20 cellular contexts compared by ENCODE assay signal in the genomic region with DNA sequence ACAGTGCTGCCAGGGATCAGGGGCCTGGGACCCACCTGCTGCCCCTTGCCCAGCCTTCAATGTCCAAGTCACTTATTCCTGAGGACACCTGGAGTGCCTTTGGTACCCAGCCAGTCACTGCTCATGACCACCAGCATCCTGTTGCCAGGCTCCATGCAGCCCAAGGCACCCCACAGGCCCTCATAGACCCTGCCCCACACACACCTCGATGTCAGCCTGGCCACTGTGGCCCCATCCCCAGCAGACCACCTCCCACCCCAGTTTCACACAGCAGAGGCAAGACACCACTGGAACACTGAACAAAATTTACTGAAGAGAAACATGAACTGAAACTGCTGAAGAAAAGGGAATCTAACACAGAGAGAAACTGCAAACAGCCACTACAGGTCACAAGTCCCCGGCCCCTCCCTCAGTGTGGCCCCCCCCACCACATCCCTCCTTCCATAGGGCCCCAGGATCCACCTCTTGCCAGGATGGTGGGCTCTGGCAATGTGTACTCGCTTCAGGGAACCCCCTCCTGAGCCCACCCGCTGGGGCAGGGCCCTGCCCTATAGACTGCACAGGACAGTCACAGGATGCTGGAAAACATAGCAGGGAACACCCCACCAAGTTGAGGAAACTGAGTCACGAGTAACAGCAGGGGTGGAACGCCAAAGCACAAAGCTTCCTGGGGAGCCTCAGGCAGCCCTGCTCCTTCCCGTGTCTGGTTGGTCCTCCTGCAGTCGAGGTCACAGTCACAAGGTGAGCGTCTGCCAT. TPM values are rescaled to one million over a fixed set of nuclear protein-coding genes. Genes with fewer than 3 reads are reported as not detected.
DNase-seq lines count a peak whose midpoint lies in the region; ATAC-seq, FAIRE-seq and TF ChIP-seq lines count a peak whose summit lies in the region.
"Had no signal": no experiment of that assay in that cellular context is flagged by ENCODE, and none has a peak within 500 bp of the region (broad histone marks: within the 10 kb centered on the region; RNA-seq: fewer than 3 reads in every experiment).

No MANE protein-coding gene starts in this region.

- H3K9me3 ChIP-seq in BLaER1 treated with 17β-estradiol and CSF1 and Interleukin-3, amounts not matched to agents 10 nM and 100 nM (replicated peaks in 1 of 11), result peaks cover 0 to 7% (median 0%) of the 10 kb centered on the region in 11 experiments; a peak in 4 of 22 replicates
- H3K9me3 ChIP-seq in GM12878 (replicated peaks; ENCODE audit: control insufficient read depth, insufficient read depth, low read length), result no peaks in the 10 kb centered on the region; the same call in 2 of the 3 replicates
- H3K9me3 ChIP-seq: adrenal gland, colonic mucosa, esophagus muscularis mucosa, right atrium auricular region had no signal

- peak overlapping the region; percentile 60; the same call in 1 of the 2 replicates for H2AFZ ChIP-seq in GM12878 (ENCODE audit: control insufficient read depth, low read depth, low read length)

- no peak for TF ChIP-seq CTCF in GM12865 (IDR thresholded peaks at IDR 0.05; ENCODE audit: insufficient read depth, low read depth, low read length, missing control alignments)
- no peak for TF ChIP-seq CTCF in GM12878 (IDR thresholded peaks at IDR 0.05 in 2 of 3, conservative IDR thresholded peaks at IDR 0.05 in 1 of 3; ENCODE audit: control insufficient read depth in 2 of 3, extremely low read depth in 1 of 3, insufficient read depth in 1 of 3, low read depth in 3 of 3, low read length in 3 of 3)

- no TSS peak for BruUV-seq in GM12878 (replicated peaks; lab: Mats Ljungman, UMichigan)

- intact Hi-C loops in GM12878 (cut with micrococcal nuclease; ENCODE audit: unreplicated experiment), result no loop called here

- ATAC-seq in HG03175 (IDR thresholded peaks at IDR 0.05; ENCODE audit: unreplicated experiment) (peak; percentile 73), GM12878 (peak; percentile 55)
- ATAC-seq: left lobe of liver; stimulated activated naive CD8-positive, alpha-beta T cell treated with anti-CD3 and anti-CD28 coated beads, Interleukin-15, amount 100 ng/mL, for 72 hours had no signal

- TF ChIP-seq POLR2A in GM12878 (IDR thresholded peaks at IDR 0.05; ENCODE audit: low read depth, low read length), result 0 out of 2 replicates have a peak, but pooled peaks have one; percentile 14

- peak overlapping the region in 3 of 11 experiments; percentile 18 to 26 (median 19); a peak in 5 of 22 replicates for H3K9ac ChIP-seq in BLaER1 treated with 17β-estradiol and CSF1 and Interleukin-3, amounts not matched to agents 10 nM and 100 nM
- no peak overlapping the region for H3K9ac ChIP-seq in GM12878 (ENCODE audit: control insufficient read depth, insufficient read depth, low read length)

- POLR2A ChIA-PET in GM12878 (lab: Charles Lee), result no interaction called here

- SMC1A ChIA-PET in GM12878 (lab: Charles Lee; ENCODE audit: uncharacterized antibody, unreplicated experiment), result no interaction called here

- H3K36me3 ChIP-seq in BLaER1 treated with 17β-estradiol and CSF1 and Interleukin-3, amounts not matched to agents 10 nM and 100 nM, result no peaks in the 10 kb centered on the region
- no peaks in the 10 kb centered on the region for H3K36me3 ChIP-seq in GM12878 (ENCODE audit: control insufficient read depth in 2 of 2, insufficient read depth in 2 of 2, low read length in 1 of 2)
- H3K36me3 ChIP-seq: adrenal gland, colonic mucosa, esophagus muscularis mucosa, right atrium auricular region had no signal

- CTCF ChIA-PET in GM12878 (lab: Yijun Ruan, JAX), result no interaction called here

- peaks cover 42 to 51% (median 49%) of the 10 kb centered on the region in 11 experiments for H3K27me3 ChIP-seq in BLaER1 treated with 17β-estradiol and CSF1 and Interleukin-3, amounts not matched to agents 10 nM and 100 nM
- H3K27me3 ChIP-seq in GM12878 (replicated peaks in 1 of 2; ENCODE audit: control insufficient read depth in 2 of 2, insufficient read depth in 2 of 2, low read length in 1 of 2), result no peaks in the 10 kb centered on the region
- H3K27me3 ChIP-seq: colonic mucosa, esophagus muscularis mucosa, right atrium auricular region had no signal

- no peak for TF ChIP-seq RAD21 in GM12878 (IDR thresholded peaks at IDR 0.05; ENCODE audit: insufficient read depth, low read depth, low read length)

- FAIRE-seq in GM12878 (lab: Jason Lieb, UNC), result no peak
- FAIRE-seq: G401.6 had no signal

- in situ Hi-C loops in GM12878 (cut with MboI), result no loop called here

- no peak overlapping the region; a peak in 1 of 20 replicates for H3K4me3 ChIP-seq in BLaER1 treated with 17β-estradiol and CSF1 and Interleukin-3, amounts not matched to agents 10 nM and 100 nM
- H3K4me3 ChIP-seq in GM12865 (ENCODE audit: low read depth, low read length) (no peak overlapping the region), GM12878 (no peak overlapping the region)
- H3K4me3 ChIP-seq: adrenal gland, colonic mucosa, esophagus muscularis mucosa, right atrium auricular region had no signal

- no peaks in the 10 kb centered on the region for H3K79me2 ChIP-seq in GM12878 (ENCODE audit: control insufficient read depth, insufficient read depth, low read length)

- peaks cover 0 to 45% (median 23%) of the 10 kb centered on the region in 10 experiments; a peak in 17 of 20 replicates for H3K4me1 ChIP-seq in BLaER1 treated with 17β-estradiol and CSF1 and Interleukin-3, amounts not matched to agents 10 nM and 100 nM
- H3K4me1 ChIP-seq in GM12878 (ENCODE audit: control insufficient read depth, insufficient read depth, low read length), result peaks cover 10% of the 10 kb centered on the region
- H3K4me1 ChIP-seq: adrenal gland, colonic mucosa, esophagus muscularis mucosa, right atrium auricular region had no signal

- 12% methylated on average over 9 of the region's 9 CpGs for WGBS in GM12878 (ENCODE audit: insufficient coverage, insufficient replicate concordance, low lambda C conversion rate, missing lambda C conversion rate)

- peaks cover 0 to 7% (median 0%) of the 10 kb centered on the region in 11 experiments; a peak in 3 of 22 replicates for H4K20me1 ChIP-seq in BLaER1 treated with 17β-estradiol and CSF1 and Interleukin-3, amounts not matched to agents 10 nM and 100 nM
- no peaks in the 10 kb centered on the region for H4K20me1 ChIP-seq in GM12878 (ENCODE audit: control insufficient read depth, insufficient read depth)

- TF ChIP-seq EP300 in GM12878 (IDR thresholded peaks at IDR 0.05; ENCODE audit: borderline replicate concordance in 1 of 2, control insufficient read depth in 1 of 2, low read depth in 2 of 2, low read length in 2 of 2), result no peak

- H3K27ac ChIP-seq in BLaER1 treated with 17β-estradiol and CSF1 and Interleukin-3, amounts not matched to agents 10 nM and 100 nM, result peak overlapping the region in 9 of 11 experiments; percentile 23 to 58 (median 50); a peak in 16 of 22 replicates
- no peak overlapping the region for H3K27ac ChIP-seq in GM12878 (ENCODE audit: control insufficient read depth, insufficient read depth)
- H3K27ac ChIP-seq: adrenal gland, colonic mucosa, esophagus muscularis mucosa, right atrium auricular region had no signal

- RAD21 ChIA-PET in GM12878 (lab: Charles Lee; ENCODE audit: unreplicated experiment), result no interaction called here

- peak; percentile 12 for DNase-seq in GM12865 (ENCODE audit: low read depth)
- no peak for DNase-seq in GM12878 (ENCODE audit: low read depth, low spot score)
- no peak for DNase-seq in GM19238 (ENCODE audit: insufficient read length, low spot score)
- DNase-seq in A172 (ENCODE audit: low spot score), result no peak
- DNase-seq in NCI-H774 (lab: John Stamatoyannopoulos, UW), result no peak
- DNase-seq in NCI-H1417 treated with DMSO at 0.1 percent for 48 hours (lab: John Stamatoyannopoulos, UW), result no peak
- DNase-seq: activated CD8-positive, alpha-beta memory T cell treated with anti-CD3 and anti-CD28 coated beads for 24 hours; adrenal gland; colonic mucosa; NCI-H1048; NCI-H345; RPMI8226; stimulated activated naive CD8-positive, alpha-beta T cell treated with anti-CD3 and anti-CD28 coated beads, Interleukin-15, amount 100 ng/mL, for 72 hours; T1000 had no signal

- H3K4me2 ChIP-seq in BLaER1 treated with 17β-estradiol and CSF1 and Interleukin-3, amounts not matched to agents 10 nM and 100 nM, result peak overlapping the region in 10 of 11 experiments; percentile 21 to 79 (median 68); a peak in 19 of 22 replicates
- 0 out of 2 replicates have a peak overlapping the region, but pooled peaks have one; percentile 22 for H3K4me2 ChIP-seq in GM12878 (ENCODE audit: control insufficient read depth, insufficient read depth)

TF ChIP-seq in GM12878, 131 proteins besides CTCF, POLR2A, EP300 and RAD21 (continues in another document):
- TF ChIP-seq, protein P1, sequence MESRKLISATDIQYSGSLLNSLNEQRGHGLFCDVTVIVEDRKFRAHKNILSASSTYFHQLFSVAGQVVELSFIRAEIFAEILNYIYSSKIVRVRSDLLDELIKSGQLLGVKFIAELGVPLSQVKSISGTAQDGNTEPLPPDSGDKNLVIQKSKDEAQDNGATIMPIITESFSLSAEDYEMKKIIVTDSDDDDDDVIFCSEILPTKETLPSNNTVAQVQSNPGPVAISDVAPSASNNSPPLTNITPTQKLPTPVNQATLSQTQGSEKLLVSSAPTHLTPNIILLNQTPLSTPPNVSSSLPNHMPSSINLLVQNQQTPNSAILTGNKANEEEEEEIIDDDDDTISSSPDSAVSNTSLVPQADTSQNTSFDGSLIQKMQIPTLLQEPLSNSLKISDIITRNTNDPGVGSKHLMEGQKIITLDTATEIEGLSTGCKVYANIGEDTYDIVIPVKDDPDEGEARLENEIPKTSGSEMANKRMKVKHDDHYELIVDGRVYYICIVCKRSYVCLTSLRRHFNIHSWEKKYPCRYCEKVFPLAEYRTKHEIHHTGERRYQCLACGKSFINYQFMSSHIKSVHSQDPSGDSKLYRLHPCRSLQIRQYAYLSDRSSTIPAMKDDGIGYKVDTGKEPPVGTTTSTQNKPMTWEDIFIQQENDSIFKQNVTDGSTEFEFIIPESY (IDR thresholded peaks at IDR 0.05), result no peak

RNA-seq across cellular contexts. Expression of gene PNMA5, which starts 5.2 kb away (rescaled TPM):
- not detected in 2 replicates for total RNA-seq in GM12878 (2013; cell fraction: nucleolus; rRNA removed)
- total RNA-seq in GM12878 (2014; rRNA removed), result not detected in 2 replicates
- total RNA-seq in GM12878 (2014; rRNA removed; fragmentation: Illumina TruSeq; extraction: Trizol), result not detected in 2 replicates
- total RNA-seq in GM12878 (2021), result not detected in 2 replicates
- polyA plus RNA-seq in GM12878 (2011; ENCODE audit: low read depth), result not detected
- not detected in 2 replicates for polyA plus RNA-seq in GM12878 (2011; rRNA removed)
- not detected in 2 replicates for polyA plus RNA-seq in GM12878 (2011; cell fraction: cytosol; rRNA removed)
- polyA plus RNA-seq in GM12878 (2011; cell fraction: nucleus; rRNA removed), result not detected in 2 replicates
- polyA plus RNA-seq in GM12878 (2012), result not detected in 2 replicates
- polyA plus RNA-seq in GM12878 (2014; fragmentation: Illumina TruSeq; extraction: Trizol), result 0.03 TPM in 1 of 2 replicates, not detected in the other
- not detected for polyA plus RNA-seq in GM12878 (2014; fragmentation: Nextera tagmentation; extraction: Ambion mirVana)
- polyA plus RNA-seq in GM12878 (2014; rRNA removed), result not detected in 2 replicates
- not detected for polyA plus RNA-seq in GM12878 (2016; fragmentation: Nextera tagmentation; extraction: Ambion mirVana)
- polyA minus RNA-seq in GM12878 (2011; rRNA and poly(A)+ RNA removed), result not detected in 2 replicates
- polyA minus RNA-seq in GM12878 (2011; cell fraction: cytosol; rRNA and poly(A)+ RNA removed), result not detected in 2 replicates
- polyA minus RNA-seq in GM12878 (2011; cell fraction: nucleus; rRNA and poly(A)+ RNA removed), result not detected in 2 replicates
- not detected in 2 replicates for total RNA-seq in A172 (2014; rRNA removed; shearing (Covaris generic))
- total RNA-seq: adrenal gland, colonic mucosa, esophagus muscularis mucosa, left lobe of liver, right atrium auricular region had no signal
